Comparison of ENCODE assay signal across 22 cellular contexts in the genomic region with DNA sequence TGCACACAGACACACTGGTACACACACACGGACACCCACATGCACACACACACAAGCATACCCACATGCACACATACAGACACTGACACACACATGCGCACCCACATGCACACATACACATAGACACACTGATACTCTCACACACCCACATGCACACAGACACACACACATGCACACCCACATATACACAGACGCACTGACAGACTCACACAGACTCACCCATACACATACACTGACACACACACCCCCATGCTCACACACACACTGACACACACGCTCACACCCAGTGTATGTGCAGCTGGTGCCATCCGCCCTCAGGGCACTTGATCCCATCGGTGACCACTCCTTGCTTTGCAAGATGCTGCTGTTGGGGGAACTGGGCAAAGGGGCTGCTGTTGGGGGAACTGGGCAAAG. TPM values are rescaled to one million over a fixed set of nuclear protein-coding genes. Genes with fewer than 3 reads are reported as not detected.
DNase-seq lines count a peak whose midpoint lies in the region; ATAC-seq, FAIRE-seq and TF ChIP-seq lines count a peak whose summit lies in the region.
"Had no signal": no experiment of that assay in that cellular context is flagged by ENCODE, and none has a peak within 500 bp of the region (broad histone marks: within the 10 kb centered on the region; RNA-seq: fewer than 3 reads in every experiment).

No MANE protein-coding gene starts in this region.

- H3K4me1 ChIP-seq in kidney (ENCODE audit: control insufficient read depth in 1 of 2, insufficient read depth in 1 of 2, low read depth in 1 of 2, low read length in 2 of 2) (peaks cover 0 to 4% of the 10 kb centered on the region in 2 donors), thymus (ENCODE audit: control insufficient read depth, insufficient read depth, low read length) (peaks cover 32% of the 10 kb centered on the region)
- H3K4me1 ChIP-seq: SJSA1 had no signal

- no peaks in the 10 kb centered on the region for H3K4me1 Mint-ChIP-seq in activated CD4-positive, alpha-beta T cell treated with anti-CD3 and anti-CD28 coated beads for 36 hours
- H3K4me1 Mint-ChIP-seq: activated B cell treated with CpG ODN at 0.5 μM for 24 hours had no signal

- H3K4me3 Mint-ChIP-seq in activated CD4-positive, alpha-beta T cell treated with anti-CD3 and anti-CD28 coated beads for 36 hours, result no peak overlapping the region
- H3K4me3 Mint-ChIP-seq: activated B cell treated with CpG ODN at 0.5 μM for 24 hours; activated T-helper 1 cell treated with anti-CD3 and anti-CD28 coated beads, Interleukin-12 subunit alpha, Interleukin-12 subunit beta, Interleukin-2, Interleukin-4 antibody, amounts not matched to agents 30 ng/mL and 10 ng/mL and 1 ng/mL, durations not matched to agents 14 hours and 24 hours and 36 hours had no signal

- H3K36me3 ChIP-seq in kidney (ENCODE audit: control insufficient read depth in 1 of 2, insufficient read depth in 2 of 2, low read length in 2 of 2), result no peaks in the 10 kb centered on the region
- H3K36me3 ChIP-seq in thymus (ENCODE audit: control insufficient read depth, insufficient read depth), result no peaks in the 10 kb centered on the region
- H3K36me3 ChIP-seq: left lung, neutrophil, SJSA1 had no signal

- H3K27me3 ChIP-seq in thymus (ENCODE audit: control insufficient read depth, insufficient read depth), result no peaks in the 10 kb centered on the region
- H3K27me3 ChIP-seq: SJSA1 had no signal

- no peak for ATAC-seq in activated CD4-positive, alpha-beta T cell treated with anti-CD3 and anti-CD28 coated beads for 36 hours
- no peak for ATAC-seq in HG03565 (IDR thresholded peaks at IDR 0.05; ENCODE audit: unreplicated experiment)

- peaks cover 2% of the 10 kb centered on the region for H3K9me3 Mint-ChIP-seq in activated CD4-positive, alpha-beta T cell treated with anti-CD3 and anti-CD28 coated beads for 36 hours (ENCODE audit: low read depth)
- H3K9me3 Mint-ChIP-seq: activated B cell treated with CpG ODN at 0.5 μM for 24 hours had no signal

- no peaks in the 10 kb centered on the region for H3K27me3 Mint-ChIP-seq in activated CD4-positive, alpha-beta T cell treated with anti-CD3 and anti-CD28 coated beads for 36 hours
- H3K27me3 Mint-ChIP-seq: activated B cell treated with CpG ODN at 0.5 μM for 24 hours had no signal

- H3K36me3 Mint-ChIP-seq in activated CD4-positive, alpha-beta T cell treated with anti-CD3 and anti-CD28 coated beads for 36 hours (ENCODE audit: low read depth), result no peaks in the 10 kb centered on the region

- WGBS in thymus, result 95% methylated on average over 6 of the region's 6 CpGs

- POLR2A ChIA-PET in activated CD4-positive, alpha-beta T cell treated with anti-CD3 and anti-CD28 coated beads for 36 hours (lab: Charles Lee), result no interaction called here
- POLR2A ChIA-PET in RWPE1 (lab: Yijun Ruan, JAX; ENCODE audit: low non-redundant PET), result no interaction called here

- FAIRE-seq in kidney (lab: Jason Lieb, UNC), result no peak
- FAIRE-seq: colon, D721Med had no signal

- CTCF ChIA-PET in activated CD4-positive, alpha-beta T cell treated with anti-CD3 and anti-CD28 coated beads for 36 hours (lab: Charles Lee), result interaction anchor here (0.9 to 1.1 kb wide), 2 partner anchors 9 to 20 kb away, joined by 3 to 4 read pairs; no protein-coding TSS in a partner anchor
- CTCF ChIA-PET in RWPE1 (lab: Yijun Ruan, JAX), result no interaction called here

- no peaks in the 10 kb centered on the region for H3K9me3 ChIP-seq in kidney (ENCODE audit: control insufficient read depth in 1 of 2, low read length in 2 of 2)
- H3K9me3 ChIP-seq in thymus (ENCODE audit: control insufficient read depth), result no peaks in the 10 kb centered on the region
- H3K9me3 ChIP-seq: left lung, neutrophil, SJSA1 had no signal

- intact Hi-C loops in activated CD4-positive, alpha-beta T cell treated with anti-CD3 and anti-CD28 coated beads for 36 hours (cut with DNase I, micrococcal nuclease), result loop anchor here (2.0 kb wide), 1 partner anchor 85 kb away; no protein-coding TSS in a partner anchor
- intact Hi-C loops in kidney (cut with DNase I), result no loop called here

- TF ChIP-seq CTCF in RWPE1 (conservative IDR thresholded peaks at IDR 0.05; ENCODE audit: low read depth), result no peak
- no peak for TF ChIP-seq CTCF in kidney (IDR thresholded peaks at IDR 0.05; ENCODE audit: borderline replicate concordance, extremely low read depth, insufficient read depth)

- H3K9ac ChIP-seq in kidney (ENCODE audit: low read length in 2 of 2), result no peak overlapping the region
- H3K9ac ChIP-seq: GM23248 had no signal

- H3K4me3 ChIP-seq in kidney (ENCODE audit: low read length in 2 of 2), result no peak overlapping the region
- H3K4me3 ChIP-seq in thymus (ENCODE audit: low read length), result no peak overlapping the region
- H3K4me3 ChIP-seq: GM23248, left lung, PC-9, SJSA1 had no signal

- H3K27ac ChIP-seq in RWPE1 (peak overlapping the region; percentile 83), kidney (ENCODE audit: low read depth in 2 of 2, low read length in 2 of 2) (no peak overlapping the region), thymus (ENCODE audit: low read depth) (peak overlapping the region; percentile 38)
- H3K27ac ChIP-seq: GM23248, neutrophil, PC-9, SJSA1 had no signal

- H3K27ac Mint-ChIP-seq in activated CD4-positive, alpha-beta T cell treated with anti-CD3 and anti-CD28 coated beads for 36 hours, result no peak overlapping the region
- H3K27ac Mint-ChIP-seq: activated B cell treated with CpG ODN at 0.5 μM for 24 hours; activated naive CD4-positive, alpha-beta T cell treated with anti-CD3 and anti-CD28 coated beads, Interleukin-2, amount 50 U/mL, for 72 hours; activated T-helper 1 cell treated with anti-CD3 and anti-CD28 coated beads, Interleukin-12 subunit alpha, Interleukin-12 subunit beta, Interleukin-2, Interleukin-4 antibody, amounts not matched to agents 30 ng/mL and 10 ng/mL and 1 ng/mL, durations not matched to agents 14 hours and 24 hours and 36 hours had no signal

- peak; percentile 24 for DNase-seq in activated CD4-positive, alpha-beta T cell treated with anti-CD3 and anti-CD28 coated beads for 36 hours
- no peak for DNase-seq in activated CD4-positive, alpha-beta T cell treated with anti-CD3 and anti-CD28 coated beads, Interleukin-2, amount 50 U/mL, for 1 hour
- DNase-seq in RWPE1 (ENCODE audit: low spot score) (no peak), kidney (peak; percentile 38), iPS-NIHi7 (ENCODE audit: extremely low spot score) (no peak), pons (ENCODE audit: low spot score) (no peak)
- DNase-seq: 8988T, activated B cell treated with CpG ODN at 0.5 μM for 24 hours, GM23248, KG1, PC-9 had no signal

RNA-seq across cellular contexts. Expression of a gene that starts 9.7 kb away (rescaled TPM):
- total RNA-seq in activated CD4-positive, alpha-beta T cell treated with anti-CD3 and anti-CD28 coated beads for 36 hours, result 10 to 100 TPM; 33.0 to 34.7 TPM
- total RNA-seq in kidney, result 28.8 TPM
- 4.2 TPM for polyA plus RNA-seq in kidney (ENCODE audit: insufficient read depth, low read depth, low replicate concordance)
- 23.8 TPM for polyA plus RNA-seq in thymus

RNA-seq across cellular contexts. Expression of a gene that starts 36.9 kb away (rescaled TPM):
- total RNA-seq in activated CD4-positive, alpha-beta T cell treated with anti-CD3 and anti-CD28 coated beads for 36 hours, result not detected
- not detected for total RNA-seq in kidney
- polyA plus RNA-seq in kidney (ENCODE audit: insufficient read depth, low read depth, low replicate concordance) (not detected), thymus (0.34 TPM)
- total RNA-seq: activated B cell treated with CpG ODN at 0.5 μM for 24 hours; activated naive CD4-positive, alpha-beta T cell treated with anti-CD3 and anti-CD28 coated beads, Interleukin-2, amount 50 U/mL, for 72 hours; activated T-helper 1 cell treated with anti-CD3 and anti-CD28 coated beads, Interleukin-12 subunit alpha, Interleukin-12 subunit beta, Interleukin-2, Interleukin-4 antibody, amounts not matched to agents 30 ng/mL and 10 ng/mL and 1 ng/mL, durations not matched to agents 14 hours and 24 hours and 36 hours; G401; GM23248; PC-9; urinary bladder had no signal
- polyA plus RNA-seq: GM23248, urinary bladder had no signal

Comparison
In these comparisons a context has a peak if more than half of its experiments do, and no peak if none do; other contexts are left out.
1. DNase-seq: peak in activated CD4-positive, alpha-beta T cell treated with anti-CD3 and anti-CD28 coated beads for 36 hours (single experiment) and kidney (single experiment); none in activated CD4-positive, alpha-beta T cell treated with anti-CD3 and anti-CD28 coated beads, Interleukin-2, amount 50 U/mL, for 1 hour (single experiment), RWPE1 (single experiment), iPS-NIHi7 (single experiment) and pons (single experiment).
2. H3K27ac ChIP-seq: peak in RWPE1 (single experiment) and thymus (single experiment); none in kidney (0 of 2).